In genomic region chr15:31214864-31215489, GRCh38 we compare ENCODE assay signal across 9 cellular contexts.
DNase-seq lines count a peak whose midpoint lies in the region; ATAC-seq and TF ChIP-seq lines count a peak whose summit lies in the region.
"Had no signal": no experiment of that assay in that cellular context is flagged by ENCODE, and none has a peak within 500 bp of the region (broad histone marks: within the 10 kb centered on the region; RNA-seq: fewer than 3 reads in every experiment).

No MANE protein-coding gene starts in this region.

- DNase-seq in activated naive CD4-positive, alpha-beta T cell treated with anti-CD3 and anti-CD28 coated beads, Interleukin-2, amount 10 ng/mL, durations not matched to agents 7 days and 5 days = no peak
- no peak for DNase-seq in activated naive CD4-positive, alpha-beta T cell (lab: John Stamatoyannopoulos, UW)
- DNase-seq in activated CD4-positive, alpha-beta memory T cell treated with anti-CD3 and anti-CD28 coated beads, Interleukin-2, amount 10 ng/mL, durations not matched to agents 7 days and 5 days = no peak
- DNase-seq in right atrium auricular region (ENCODE audit: low spot score) = peak; percentile 77
- peak; percentile 81 to 90 for DNase-seq in gastrocnemius medialis
- no peak for DNase-seq in HT-29 (ENCODE audit: low spot score)
- DNase-seq in NCI-H526 treated with DMSO at 0.1 percent for 48 hours (lab: John Stamatoyannopoulos, UW) = no peak

- CTCF ChIA-PET in activated naive CD4-positive, alpha-beta T cell treated with anti-CD3 and anti-CD28 coated beads, Interleukin-2, amount 10 ng/mL, durations not matched to agents 7 days and 5 days (lab: Charles Lee) = interaction anchor here (0.7 to 2.7 kb wide), 28 partner anchors 9 to 314 kb away, joined by 3 to 18 read pairs (median 5); partner anchors contain the start of gene KLF13
- CTCF ChIA-PET in activated CD4-positive, alpha-beta memory T cell treated with anti-CD3 and anti-CD28 coated beads, Interleukin-2, amount 10 ng/mL, durations not matched to agents 7 days and 5 days (lab: Charles Lee) = interaction anchor here (0.6 to 2.1 kb wide), 23 partner anchors 9 to 281 kb away, joined by 3 to 24 read pairs (median 5); partner anchors contain the start of gene KLF13

- H3K4me1 ChIP-seq in right atrium auricular region (peaks cover 0 to 30% of the 10 kb centered on the region in 2 donors), gastrocnemius medialis (peaks cover 12 to 20% of the 10 kb centered on the region in 2 donors)

- peak; percentile 13 to 38 for TF ChIP-seq POLR2A in gastrocnemius medialis (IDR thresholded peaks at IDR 0.05)

- H3K27me3 ChIP-seq in right atrium auricular region (no peaks in the 10 kb centered on the region), gastrocnemius medialis (no peaks in the 10 kb centered on the region)
- H3K27me3 ChIP-seq: cardiac muscle cell had no signal

- H3K27ac Mint-ChIP-seq in activated naive CD4-positive, alpha-beta T cell treated with anti-CD3 and anti-CD28 coated beads, Interleukin-2, amount 10 ng/mL, durations not matched to agents 7 days and 5 days = peak overlapping the region; percentile 91
- H3K27ac Mint-ChIP-seq in activated CD4-positive, alpha-beta memory T cell treated with anti-CD3 and anti-CD28 coated beads, Interleukin-2, amount 10 ng/mL, durations not matched to agents 7 days and 5 days = peak overlapping the region; percentile 78

- peaks cover 11% of the 10 kb centered on the region for H3K36me3 Mint-ChIP-seq in activated naive CD4-positive, alpha-beta T cell treated with anti-CD3 and anti-CD28 coated beads, Interleukin-2, amount 10 ng/mL, durations not matched to agents 7 days and 5 days
- H3K36me3 Mint-ChIP-seq in activated CD4-positive, alpha-beta memory T cell treated with anti-CD3 and anti-CD28 coated beads, Interleukin-2, amount 10 ng/mL, durations not matched to agents 7 days and 5 days (ENCODE audit: low read depth) = peaks cover 5% of the 10 kb centered on the region

- in situ Hi-C loops in gastrocnemius medialis (cut with MboI; ENCODE audit: low sequenced_read_pairs in 4 of 4) = loop anchor here (5.0 to 25.0 kb wide), 6 partner anchors 107 to 272 kb away; partner anchors contain the start of gene KLF13 (in 2 of the 4)

- POLR2A ChIA-PET in activated CD4-positive, alpha-beta memory T cell treated with anti-CD3 and anti-CD28 coated beads, Interleukin-2, amount 10 ng/mL, durations not matched to agents 7 days and 5 days (lab: Charles Lee) = interaction anchor here (0.6 to 7.5 kb wide), 30 partner anchors 10 to 274 kb away, joined by 3 to 62 read pairs (median 4); partner anchors contain the start of genes KLF13 and MTMR10

- peak overlapping the region; percentile 60 to 64 for H3K4me3 ChIP-seq in right atrium auricular region
- H3K4me3 ChIP-seq in gastrocnemius medialis = peak overlapping the region; percentile 55 to 67 (median 59)

- H3K9me3 Mint-ChIP-seq in activated naive CD4-positive, alpha-beta T cell treated with anti-CD3 and anti-CD28 coated beads, Interleukin-2, amount 10 ng/mL, durations not matched to agents 7 days and 5 days = peaks cover 10% of the 10 kb centered on the region
- H3K9me3 Mint-ChIP-seq in activated CD4-positive, alpha-beta memory T cell treated with anti-CD3 and anti-CD28 coated beads, Interleukin-2, amount 10 ng/mL, durations not matched to agents 7 days and 5 days = peaks cover 10% of the 10 kb centered on the region

- peaks cover 65% of the 10 kb centered on the region for H3K4me1 Mint-ChIP-seq in activated naive CD4-positive, alpha-beta T cell treated with anti-CD3 and anti-CD28 coated beads, Interleukin-2, amount 10 ng/mL, durations not matched to agents 7 days and 5 days
- peaks cover 47% of the 10 kb centered on the region for H3K4me1 Mint-ChIP-seq in activated CD4-positive, alpha-beta memory T cell treated with anti-CD3 and anti-CD28 coated beads, Interleukin-2, amount 10 ng/mL, durations not matched to agents 7 days and 5 days

- peak overlapping the region; percentile 88 to 99 for H3K27ac ChIP-seq in right atrium auricular region
- H3K27ac ChIP-seq in gastrocnemius medialis = peak overlapping the region; percentile 83 to 94 (median 92)
- H3K27ac ChIP-seq: cardiac muscle cell had no signal

- intact Hi-C loops in gastrocnemius medialis (cut with DNase I; ENCODE audit: low total_unique reads) = loop anchor here (1.0 to 10.0 kb wide), 8 partner anchors 46 to 310 kb away; partner anchors contain the start of genes FAN1, KLF13 and MTMR10

- H3K4me3 Mint-ChIP-seq in activated naive CD4-positive, alpha-beta T cell treated with anti-CD3 and anti-CD28 coated beads, Interleukin-2, amount 10 ng/mL, durations not matched to agents 7 days and 5 days = peak overlapping the region; percentile 69
- H3K4me3 Mint-ChIP-seq in activated CD4-positive, alpha-beta memory T cell treated with anti-CD3 and anti-CD28 coated beads, Interleukin-2, amount 10 ng/mL, durations not matched to agents 7 days and 5 days = peak overlapping the region; percentile 78

- H3K36me3 ChIP-seq in right atrium auricular region (no peaks in the 10 kb centered on the region), gastrocnemius medialis (no peaks in the 10 kb centered on the region)
- H3K36me3 ChIP-seq: cardiac muscle cell had no signal

- H3K27me3 Mint-ChIP-seq in activated naive CD4-positive, alpha-beta T cell treated with anti-CD3 and anti-CD28 coated beads, Interleukin-2, amount 10 ng/mL, durations not matched to agents 7 days and 5 days = peaks cover 10% of the 10 kb centered on the region
- H3K27me3 Mint-ChIP-seq in activated CD4-positive, alpha-beta memory T cell treated with anti-CD3 and anti-CD28 coated beads, Interleukin-2, amount 10 ng/mL, durations not matched to agents 7 days and 5 days = no peaks in the 10 kb centered on the region

- H3K9me3 ChIP-seq in right atrium auricular region (peaks cover 0 to 9% of the 10 kb centered on the region in 2 donors), gastrocnemius medialis (no peaks in the 10 kb centered on the region)

- ATAC-seq in gastrocnemius medialis (peak; percentile 89 to 92), HG03175 (IDR thresholded peaks at IDR 0.05; ENCODE audit: unreplicated experiment) (no peak)

- TF ChIP-seq CTCF in right atrium auricular region (IDR thresholded peaks at IDR 0.05) (no peak), gastrocnemius medialis (IDR thresholded peaks at IDR 0.05 in 4 of 5, conservative IDR thresholded peaks at IDR 0.05 in 1 of 5) (no peak)

Comparison
In these comparisons a context has a peak if more than half of its experiments do, and no peak if none do; other contexts are left out.
1. DNase-seq: peak in right atrium auricular region (single experiment) and gastrocnemius medialis (2 of 2); none in activated naive CD4-positive, alpha-beta T cell treated with anti-CD3 and anti-CD28 coated beads, Interleukin-2, amount 10 ng/mL, durations not matched to agents 7 days and 5 days (single experiment), activated naive CD4-positive, alpha-beta T cell (0 of 4), activated CD4-positive, alpha-beta memory T cell treated with anti-CD3 and anti-CD28 coated beads, Interleukin-2, amount 10 ng/mL, durations not matched to agents 7 days and 5 days (single experiment), HT-29 (single experiment) and NCI-H526 treated with DMSO at 0.1 percent for 48 hours (single experiment).